1 cellular context compared by ENCODE assay signal in the genomic region with DNA sequence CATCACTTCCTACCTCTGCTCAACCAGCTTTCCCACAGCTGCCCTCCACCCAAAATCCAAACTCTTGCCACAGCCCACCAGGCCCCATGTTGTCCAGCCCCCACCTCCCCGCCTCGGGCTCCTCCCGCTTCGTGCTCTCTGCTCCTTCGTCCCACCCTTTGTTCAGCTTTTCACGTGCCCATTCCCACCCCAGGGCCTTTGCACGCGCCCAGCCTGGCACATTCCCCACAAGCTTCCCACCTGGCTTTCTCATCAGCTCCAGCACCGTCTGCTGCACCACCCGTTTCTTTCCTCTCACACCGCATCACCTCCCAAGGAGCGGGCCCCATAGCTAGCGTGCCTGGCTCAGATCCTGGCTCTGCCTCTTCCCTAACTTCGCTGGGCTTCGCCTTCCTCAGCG.
TF ChIP-seq lines count a peak whose summit lies in the region.

No MANE protein-coding gene starts in this region.

TF ChIP-seq in H1, 55 proteins besides CTCF, POLR2A, EP300 and RAD21:
- no peak for TF ChIP-seq CEBPB (IDR thresholded peaks at IDR 0.05; ENCODE audit: low read depth, low read length)
- peak; percentile 88 for TF ChIP-seq KDM1A (IDR thresholded peaks at IDR 0.05; ENCODE audit: borderline replicate concordance, low read length)
TF ChIP-seq in H1: peak in this region for 1.
